ENCODE assay signal across 2 cellular contexts in genomic region chr10:31381766-31382316, GRCh38.
TF ChIP-seq lines count a peak whose summit lies in the region.

No MANE protein-coding gene starts in this region.

TF ChIP-seq in IMR-90, 13 proteins besides CTCF, POLR2A, EP300 and RAD21:
- TF ChIP-seq CHD1 (IDR thresholded peaks at IDR 0.05; ENCODE audit: low read depth, low read length): no peak
- no peak for TF ChIP-seq CEBPB (IDR thresholded peaks at IDR 0.05; ENCODE audit: low read depth, low read length)
- TF ChIP-seq BHLHE40 (IDR thresholded peaks at IDR 0.05; ENCODE audit: low read depth, low read length): peak; percentile 53; the same call in 1 of the 2 replicates
- no peak for TF ChIP-seq MAFK (IDR thresholded peaks at IDR 0.05; ENCODE audit: low read depth, low read length)
- TF ChIP-seq MXI1 (IDR thresholded peaks at IDR 0.05; ENCODE audit: borderline replicate concordance, low read depth, low read length): no peak
- no peak for TF ChIP-seq RFX5 (IDR thresholded peaks at IDR 0.05; ENCODE audit: low read depth, low read length)

TF ChIP-seq in GM12878, 131 proteins besides CTCF, POLR2A, EP300 and RAD21:
- 0 out of 2 replicates have a peak, but pooled peaks have one; percentile 14 for TF ChIP-seq IRF4 (IDR thresholded peaks at IDR 0.05; ENCODE audit: low read depth, low read length)
- no peak for TF ChIP-seq LARP7 (IDR thresholded peaks at IDR 0.05)
- 0 out of 2 replicates have a peak, but pooled peaks have one; percentile 34 for TF ChIP-seq YY1 (IDR thresholded peaks at IDR 0.05; ENCODE audit: low read depth, low read length)
- peak; percentile 47 for TF ChIP-seq RUNX3 (IDR thresholded peaks at IDR 0.05; ENCODE audit: low read length)
- TF ChIP-seq IRF3 (IDR thresholded peaks at IDR 0.05): no peak
- peak in 1 of 2 experiments; percentile 29; a peak in 2 of 4 replicates for TF ChIP-seq IKZF2 (IDR thresholded peaks at IDR 0.05)
- 0 out of 2 replicates have a peak, but pooled peaks have one; percentile 55 for TF ChIP-seq NBN (IDR thresholded peaks at IDR 0.05)
- TF ChIP-seq PAX5 (IDR thresholded peaks at IDR 0.05; ENCODE audit: borderline replicate concordance, low read depth, low read length): 0 out of 2 replicates have a peak, but pooled peaks have one; percentile 15
- TF ChIP-seq SMARCA5 (IDR thresholded peaks at IDR 0.05): no peak
- TF ChIP-seq BHLHE40 (IDR thresholded peaks at IDR 0.05; ENCODE audit: borderline replicate concordance in 1 of 2, low read depth in 2 of 2, low read length in 1 of 2): peak; percentile 80 to 89
- TF ChIP-seq, protein P1, sequence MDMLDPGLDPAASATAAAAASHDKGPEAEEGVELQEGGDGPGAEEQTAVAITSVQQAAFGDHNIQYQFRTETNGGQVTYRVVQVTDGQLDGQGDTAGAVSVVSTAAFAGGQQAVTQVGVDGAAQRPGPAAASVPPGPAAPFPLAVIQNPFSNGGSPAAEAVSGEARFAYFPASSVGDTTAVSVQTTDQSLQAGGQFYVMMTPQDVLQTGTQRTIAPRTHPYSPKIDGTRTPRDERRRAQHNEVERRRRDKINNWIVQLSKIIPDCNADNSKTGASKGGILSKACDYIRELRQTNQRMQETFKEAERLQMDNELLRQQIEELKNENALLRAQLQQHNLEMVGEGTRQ (IDR thresholded peaks at IDR 0.05; ENCODE audit: borderline replicate concordance, low read depth, low read length): no peak
- TF ChIP-seq RAD51 (IDR thresholded peaks at IDR 0.05): peak; percentile 27; the same call in 1 of the 2 replicates
- 0 out of 2 replicates have a peak, but pooled peaks have one; percentile 14 for TF ChIP-seq TCF3 (IDR thresholded peaks at IDR 0.05; ENCODE audit: borderline replicate concordance, insufficient read depth, low read depth, low read length)
- TF ChIP-seq SMAD5 (IDR thresholded peaks at IDR 0.05; ENCODE audit: low read depth): no peak
- TF ChIP-seq PBX3 (IDR thresholded peaks at IDR 0.05; ENCODE audit: insufficient replicate concordance, low read depth, low read length): no peak
- no peak for TF ChIP-seq NFYA (IDR thresholded peaks at IDR 0.05; ENCODE audit: borderline replicate concordance, low read depth, low read length)
- TF ChIP-seq HDGF (IDR thresholded peaks at IDR 0.05): no peak
- TF ChIP-seq ZNF384 (IDR thresholded peaks at IDR 0.05; ENCODE audit: borderline replicate concordance, low read depth, low read length): peak; percentile 57; the same call in 1 of the 2 replicates
- TF ChIP-seq ZSCAN29 (IDR thresholded peaks at IDR 0.05): no peak
- TF ChIP-seq, protein P2, sequence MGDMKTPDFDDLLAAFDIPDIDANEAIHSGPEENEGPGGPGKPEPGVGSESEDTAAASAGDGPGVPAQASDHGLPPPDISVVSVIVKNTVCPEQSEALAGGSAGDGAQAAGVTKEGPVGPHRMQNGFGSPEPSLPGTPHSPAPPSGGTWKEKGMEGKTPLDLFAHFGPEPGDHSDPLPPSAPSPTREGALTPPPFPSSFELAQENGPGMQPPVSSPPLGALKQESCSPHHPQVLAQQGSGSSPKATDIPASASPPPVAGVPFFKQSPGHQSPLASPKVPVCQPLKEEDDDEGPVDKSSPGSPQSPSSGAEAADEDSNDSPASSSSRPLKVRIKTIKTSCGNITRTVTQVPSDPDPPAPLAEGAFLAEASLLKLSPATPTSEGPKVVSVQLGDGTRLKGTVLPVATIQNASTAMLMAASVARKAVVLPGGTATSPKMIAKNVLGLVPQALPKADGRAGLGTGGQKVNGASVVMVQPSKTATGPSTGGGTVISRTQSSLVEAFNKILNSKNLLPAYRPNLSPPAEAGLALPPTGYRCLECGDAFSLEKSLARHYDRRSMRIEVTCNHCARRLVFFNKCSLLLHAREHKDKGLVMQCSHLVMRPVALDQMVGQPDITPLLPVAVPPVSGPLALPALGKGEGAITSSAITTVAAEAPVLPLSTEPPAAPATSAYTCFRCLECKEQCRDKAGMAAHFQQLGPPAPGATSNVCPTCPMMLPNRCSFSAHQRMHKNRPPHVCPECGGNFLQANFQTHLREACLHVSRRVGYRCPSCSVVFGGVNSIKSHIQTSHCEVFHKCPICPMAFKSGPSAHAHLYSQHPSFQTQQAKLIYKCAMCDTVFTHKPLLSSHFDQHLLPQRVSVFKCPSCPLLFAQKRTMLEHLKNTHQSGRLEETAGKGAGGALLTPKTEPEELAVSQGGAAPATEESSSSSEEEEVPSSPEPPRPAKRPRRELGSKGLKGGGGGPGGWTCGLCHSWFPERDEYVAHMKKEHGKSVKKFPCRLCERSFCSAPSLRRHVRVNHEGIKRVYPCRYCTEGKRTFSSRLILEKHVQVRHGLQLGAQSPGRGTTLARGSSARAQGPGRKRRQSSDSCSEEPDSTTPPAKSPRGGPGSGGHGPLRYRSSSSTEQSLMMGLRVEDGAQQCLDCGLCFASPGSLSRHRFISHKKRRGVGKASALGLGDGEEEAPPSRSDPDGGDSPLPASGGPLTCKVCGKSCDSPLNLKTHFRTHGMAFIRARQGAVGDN (IDR thresholded peaks at IDR 0.05): peak; percentile 50; the same call in 1 of the 2 replicates
- 0 out of 2 replicates have a peak, but pooled peaks have one; percentile 3 for TF ChIP-seq MEF2A (IDR thresholded peaks at IDR 0.05; ENCODE audit: insufficient read depth, low read depth, low read length)
- TF ChIP-seq, protein P3, sequence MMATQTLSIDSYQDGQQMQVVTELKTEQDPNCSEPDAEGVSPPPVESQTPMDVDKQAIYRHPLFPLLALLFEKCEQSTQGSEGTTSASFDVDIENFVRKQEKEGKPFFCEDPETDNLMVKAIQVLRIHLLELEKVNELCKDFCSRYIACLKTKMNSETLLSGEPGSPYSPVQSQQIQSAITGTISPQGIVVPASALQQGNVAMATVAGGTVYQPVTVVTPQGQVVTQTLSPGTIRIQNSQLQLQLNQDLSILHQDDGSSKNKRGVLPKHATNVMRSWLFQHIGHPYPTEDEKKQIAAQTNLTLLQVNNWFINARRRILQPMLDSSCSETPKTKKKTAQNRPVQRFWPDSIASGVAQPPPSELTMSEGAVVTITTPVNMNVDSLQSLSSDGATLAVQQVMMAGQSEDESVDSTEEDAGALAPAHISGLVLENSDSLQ (IDR thresholded peaks at IDR 0.05): no peak
- 0 out of 2 replicates have a peak, but pooled peaks have one; percentile 34 for TF ChIP-seq NFIC (IDR thresholded peaks at IDR 0.05; ENCODE audit: low read depth, low read length)
- no peak for TF ChIP-seq ETV6 (conservative IDR thresholded peaks at IDR 0.05 in 1 of 2, IDR thresholded peaks at IDR 0.05 in 1 of 2; ENCODE audit: borderline replicate concordance in 1 of 2, low read depth in 1 of 2)
- TF ChIP-seq MTA3 (IDR thresholded peaks at IDR 0.05; ENCODE audit: borderline replicate concordance, low read length): no peak
- TF ChIP-seq, protein P4, sequence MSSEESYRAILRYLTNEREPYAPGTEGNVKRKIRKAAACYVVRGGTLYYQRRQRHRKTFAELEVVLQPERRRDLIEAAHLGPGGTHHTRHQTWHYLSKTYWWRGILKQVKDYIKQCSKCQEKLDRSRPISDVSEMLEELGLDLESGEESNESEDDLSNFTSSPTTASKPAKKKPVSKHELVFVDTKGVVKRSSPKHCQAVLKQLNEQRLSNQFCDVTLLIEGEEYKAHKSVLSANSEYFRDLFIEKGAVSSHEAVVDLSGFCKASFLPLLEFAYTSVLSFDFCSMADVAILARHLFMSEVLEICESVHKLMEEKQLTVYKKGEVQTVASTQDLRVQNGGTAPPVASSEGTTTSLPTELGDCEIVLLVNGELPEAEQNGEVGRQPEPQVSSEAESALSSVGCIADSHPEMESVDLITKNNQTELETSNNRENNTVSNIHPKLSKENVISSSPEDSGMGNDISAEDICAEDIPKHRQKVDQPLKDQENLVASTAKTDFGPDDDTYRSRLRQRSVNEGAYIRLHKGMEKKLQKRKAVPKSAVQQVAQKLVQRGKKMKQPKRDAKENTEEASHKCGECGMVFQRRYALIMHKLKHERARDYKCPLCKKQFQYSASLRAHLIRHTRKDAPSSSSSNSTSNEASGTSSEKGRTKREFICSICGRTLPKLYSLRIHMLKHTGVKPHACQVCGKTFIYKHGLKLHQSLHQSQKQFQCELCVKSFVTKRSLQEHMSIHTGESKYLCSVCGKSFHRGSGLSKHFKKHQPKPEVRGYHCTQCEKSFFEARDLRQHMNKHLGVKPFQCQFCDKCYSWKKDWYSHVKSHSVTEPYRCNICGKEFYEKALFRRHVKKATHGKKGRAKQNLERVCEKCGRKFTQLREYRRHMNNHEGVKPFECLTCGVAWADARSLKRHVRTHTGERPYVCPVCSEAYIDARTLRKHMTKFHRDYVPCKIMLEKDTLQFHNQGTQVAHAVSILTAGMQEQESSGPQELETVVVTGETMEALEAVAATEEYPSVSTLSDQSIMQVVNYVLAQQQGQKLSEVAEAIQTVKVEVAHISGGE (CRISPR knock-in tag; IDR thresholded peaks at IDR 0.05): no peak
- 0 out of 2 replicates have a peak, but pooled peaks have one; percentile 24 for TF ChIP-seq RELB (IDR thresholded peaks at IDR 0.05; ENCODE audit: low read depth)
- TF ChIP-seq SIX5 (IDR thresholded peaks at IDR 0.05; ENCODE audit: low read depth, low read length, severe bottlenecking): no peak
- no peak for TF ChIP-seq MTA2 (IDR thresholded peaks at IDR 0.05; ENCODE audit: low read depth)
- no peak for TF ChIP-seq CREM (IDR thresholded peaks at IDR 0.05; ENCODE audit: low read depth)
- TF ChIP-seq, protein P5, sequence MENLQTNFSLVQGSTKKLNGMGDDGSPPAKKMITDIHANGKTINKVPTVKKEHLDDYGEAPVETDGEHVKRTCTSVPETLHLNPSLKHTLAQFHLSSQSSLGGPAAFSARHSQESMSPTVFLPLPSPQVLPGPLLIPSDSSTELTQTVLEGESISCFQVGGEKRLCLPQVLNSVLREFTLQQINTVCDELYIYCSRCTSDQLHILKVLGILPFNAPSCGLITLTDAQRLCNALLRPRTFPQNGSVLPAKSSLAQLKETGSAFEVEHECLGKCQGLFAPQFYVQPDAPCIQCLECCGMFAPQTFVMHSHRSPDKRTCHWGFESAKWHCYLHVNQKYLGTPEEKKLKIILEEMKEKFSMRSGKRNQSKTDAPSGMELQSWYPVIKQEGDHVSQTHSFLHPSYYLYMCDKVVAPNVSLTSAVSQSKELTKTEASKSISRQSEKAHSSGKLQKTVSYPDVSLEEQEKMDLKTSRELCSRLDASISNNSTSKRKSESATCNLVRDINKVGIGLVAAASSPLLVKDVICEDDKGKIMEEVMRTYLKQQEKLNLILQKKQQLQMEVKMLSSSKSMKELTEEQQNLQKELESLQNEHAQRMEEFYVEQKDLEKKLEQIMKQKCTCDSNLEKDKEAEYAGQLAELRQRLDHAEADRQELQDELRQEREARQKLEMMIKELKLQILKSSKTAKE (IDR thresholded peaks at IDR 0.05; ENCODE audit: low read depth, poor library complexity, severe bottlenecking): peak; percentile 45
- TF ChIP-seq CBX3 (IDR thresholded peaks at IDR 0.05; ENCODE audit: borderline replicate concordance, low read depth): no peak
TF ChIP-seq in GM12878: peak in this region for 15.
